In genomic region chr9:123399803-123400378, GRCh38 we compare ENCODE assay signal across 8 cellular contexts. TPM values are rescaled to one million over a fixed set of nuclear protein-coding genes. Genes with fewer than 3 reads are reported as not detected.
DNase-seq lines count a peak whose midpoint lies in the region; ATAC-seq and TF ChIP-seq lines count a peak whose summit lies in the region.

No MANE protein-coding gene starts in this region.

- H3K4me1 Mint-ChIP-seq in type B pancreatic cell (ENCODE audit: unreplicated experiment): peaks cover 22% of the 10 kb centered on the region

- H3K4me1 ChIP-seq in heart left ventricle: peaks cover 0 to 10% (median 0%) of the 10 kb centered on the region in 12 donors
- peaks cover 0 to 7% of the 10 kb centered on the region in 2 donors for H3K4me1 ChIP-seq in right atrium auricular region

- H3K27me3 ChIP-seq in heart left ventricle (no peaks in the 10 kb centered on the region), right atrium auricular region (no peaks in the 10 kb centered on the region)

- no peaks in the 10 kb centered on the region for H3K9me3 ChIP-seq in heart left ventricle
- no peaks in the 10 kb centered on the region for H3K9me3 ChIP-seq in right atrium auricular region

- TF ChIP-seq CTCF in heart left ventricle (IDR thresholded peaks at IDR 0.05): peak in 11 of 12 donors; percentile 8 to 47 (median 29)
- TF ChIP-seq CTCF in right atrium auricular region (IDR thresholded peaks at IDR 0.05): peak in 1 of 2 donors; percentile 39
- peak; percentile 37 for TF ChIP-seq CTCF in epithelial cell of esophagus (IDR thresholded peaks at IDR 0.05; ENCODE audit: insufficient read depth, low read depth, low read length, missing control alignments)
- TF ChIP-seq CTCF in type B pancreatic cell (conservative IDR thresholded peaks at IDR 0.05): peak; percentile 74

- no peak overlapping the region for H3K4me3 Mint-ChIP-seq in type B pancreatic cell

- H3K27ac ChIP-seq in heart left ventricle (no peak overlapping the region), right atrium auricular region (no peak overlapping the region)

- no peak overlapping the region for H3K27ac Mint-ChIP-seq in type B pancreatic cell

- H3K4me3 ChIP-seq in heart left ventricle: no peak overlapping the region
- H3K4me3 ChIP-seq in right atrium auricular region: no peak overlapping the region
- no peak overlapping the region for H3K4me3 ChIP-seq in epithelial cell of esophagus (ENCODE audit: low read length)

- DNase-seq in heart left ventricle (no peak), right atrium auricular region (ENCODE audit: low spot score) (no peak), NCI-H460 (ENCODE audit: extremely low read depth, low read depth) (peak; percentile 21), epithelial cell of esophagus (ENCODE audit: low read depth) (no peak), type B pancreatic cell (ENCODE audit: extremely low spot score, unreplicated experiment) (no peak), NCI-H1436 treated with DMSO at 0.1 percent for 48 hours (lab: John Stamatoyannopoulos, UW) (no peak)

- intact Hi-C loops in heart left ventricle (cut with DNase I): loop anchor here in 7 of 10 donors (5.0 to 10.0 kb wide), 4 partner anchors 142 to 925 kb away; no protein-coding TSS in a partner anchor

- no peak for ATAC-seq in heart left ventricle
- ATAC-seq in GM18870 (IDR thresholded peaks at IDR 0.05; ENCODE audit: unreplicated experiment): no peak
- no peak for ATAC-seq in GM19324 (IDR thresholded peaks at IDR 0.05; ENCODE audit: low FRiP score, unreplicated experiment)

- H3K36me3 Mint-ChIP-seq in type B pancreatic cell: no peaks in the 10 kb centered on the region

- TF ChIP-seq POLR2A in heart left ventricle (IDR thresholded peaks at IDR 0.05): no peak

- peaks cover 0 to 14% (median 0%) of the 10 kb centered on the region in 9 donors for H3K36me3 ChIP-seq in heart left ventricle
- H3K36me3 ChIP-seq in right atrium auricular region: no peaks in the 10 kb centered on the region

- 84 to 86% (median 85%) methylated on average over 10 to 11 of the region's 11 CpGs for WGBS in heart left ventricle, 4 donors

- H3K9me3 Mint-ChIP-seq in type B pancreatic cell: no peaks in the 10 kb centered on the region

- no peaks in the 10 kb centered on the region for H3K27me3 Mint-ChIP-seq in type B pancreatic cell

RNA-seq across cellular contexts. Expression of gene CRB2, which starts 43.9 kb away (rescaled TPM):
- 10 to 100 TPM in 1 of 9 donors, under 1 TPM in 2, not detected in 6; 0.05 to 10.1 (median 0.10) TPM for total RNA-seq in heart left ventricle
- not detected for polyA plus RNA-seq in heart left ventricle
- total RNA-seq in right atrium auricular region: 1 to 10 TPM; 1.6 to 3.5 TPM
- total RNA-seq in NCI-H460 (2014; rRNA removed; shearing (Covaris generic)): not detected in 2 replicates
- not detected in 2 replicates for polyA plus RNA-seq in NCI-H460 (2014; cell fraction: nucleus; rRNA removed)
- total RNA-seq in type B pancreatic cell (ENCODE audit: low replicate concordance): 1.1 and 61.1 TPM in 2 replicates
